Comparison of ENCODE assay signal across 1 cellular context in the genomic region with DNA sequence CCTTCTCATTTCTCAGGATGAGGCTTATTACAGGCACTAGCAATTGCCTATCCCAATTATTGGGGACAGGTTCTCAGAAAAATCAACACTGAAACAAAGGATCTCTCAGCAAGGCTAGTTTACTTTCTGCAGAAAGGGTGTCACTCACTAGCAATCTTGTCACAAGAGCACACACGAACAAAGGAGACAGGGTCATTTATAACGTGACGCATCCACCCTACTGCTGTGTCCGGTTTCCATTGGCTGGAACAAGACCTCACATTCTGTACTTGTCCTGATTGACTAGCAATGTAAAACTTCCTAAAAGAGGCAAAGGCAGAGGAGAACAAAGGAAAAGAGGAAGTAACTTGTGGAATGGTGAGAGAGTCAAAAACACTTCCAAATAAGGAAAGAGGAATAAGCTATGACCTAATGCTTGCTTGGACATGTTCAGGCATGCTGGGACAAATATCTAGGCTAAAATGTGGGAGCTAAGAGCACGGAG.
TF ChIP-seq lines count a peak whose summit lies in the region.

No MANE protein-coding gene starts in this region.

TF ChIP-seq in K562, 482 proteins besides CTCF, POLR2A, EP300 and RAD21 (continued from another document and continues in another):
- TF ChIP-seq ZNF318 (IDR thresholded peaks at IDR 0.05; ENCODE audit: borderline replicate concordance in 1 of 2, low read depth in 1 of 2) (peak in 1 of 2 experiments; percentile 52; a peak in 1 of 4 replicates), GATA2 (CRISPR knock-in tag; IDR thresholded peaks at IDR 0.05) (no peak), U2AF2 (optimal IDR thresholded peaks at IDR 0.05; ENCODE audit: low read depth, low read length) (no peak), ZNF354B (CRISPR knock-in tag; IDR thresholded peaks at IDR 0.05) (no peak), RBM39 (optimal IDR thresholded peaks at IDR 0.05; ENCODE audit: low read depth, low read length) (no peak), ZNF395 (CRISPR knock-in tag; IDR thresholded peaks at IDR 0.05) (peak; percentile 64; the same call in 1 of the 2 replicates), CEBPB (tag; IDR thresholded peaks at IDR 0.05) (no peak), E4F1 (CRISPR knock-in tag; IDR thresholded peaks at IDR 0.05; ENCODE audit: borderline replicate concordance) (no peak), L3MBTL2 (IDR thresholded peaks at IDR 0.05) (no peak; the same call in 1 of the 2 replicates), CHD7 (IDR thresholded peaks at IDR 0.05; ENCODE audit: low read depth, low read length) (no peak), LARP7 (IDR thresholded peaks at IDR 0.05) (no peak), PHF8 (IDR thresholded peaks at IDR 0.05; ENCODE audit: borderline replicate concordance, low read length) (no peak; the same call in 1 of the 2 replicates), SMARCA5 (IDR thresholded peaks at IDR 0.05) (no peak), HDAC8 (tag; IDR thresholded peaks at IDR 0.05) (no peak), DPF2 (IDR thresholded peaks at IDR 0.05) (no peak), BCL6 (CRISPR knock-in tag; IDR thresholded peaks at IDR 0.05) (no peak), SP1 (CRISPR knock-in tag; IDR thresholded peaks at IDR 0.05) (no peak), PKNOX1 (IDR thresholded peaks at IDR 0.05) (peak; percentile 52; the same call in 1 of the 2 replicates), NFIC (IDR thresholded peaks at IDR 0.05) (no peak), ZNF124 (CRISPR knock-in tag; IDR thresholded peaks at IDR 0.05) (no peak), E2F6 (IDR thresholded peaks at IDR 0.05; ENCODE audit: borderline replicate concordance in 1 of 2, extremely low read depth in 1 of 2, insufficient read depth in 1 of 2, insufficient read length in 1 of 2, low read depth in 1 of 2, low read length in 1 of 2, poor library complexity in 1 of 2, severe bottlenecking in 1 of 2) (no peak)
